8 cellular contexts compared by ENCODE assay signal in genomic region chr10:27504007-27504890, GRCh38. TPM values are rescaled to one million over a fixed set of nuclear protein-coding genes. Genes with fewer than 3 reads are reported as not detected.
DNase-seq lines count a peak whose midpoint lies in the region; ATAC-seq and TF ChIP-seq lines count a peak whose summit lies in the region.

Gene RAB18, plus strand, starts transcription at chr10:27504304. Its CDS starts 66 bp downstream, at chr10:27504370.

- ATAC-seq in HG03432 (IDR thresholded peaks at IDR 0.05; ENCODE audit: unreplicated experiment), result peak; percentile 96

- TF ChIP-seq POLR2A in GM19099 (IDR thresholded peaks at IDR 0.05; ENCODE audit: extremely low read depth, insufficient read length, low read depth), result peak; percentile 92

- DNase-seq in AG20443 (ENCODE audit: low spot score) (peak; percentile 99), NCI-H460 (ENCODE audit: extremely low read depth, low read depth) (peak; percentile 96), cerebellar nuclear complex (lab: John Stamatoyannopoulos, UW) (peak; percentile 59 to 82), islet precursor cell (peak; percentile 99)
- DNase-seq in activated CD4-positive, CD25-positive, alpha-beta regulatory T cell treated with anti-CD3 and anti-CD28 coated beads, Interleukin-2, amount 50 U/mL, for 72 hours, result peak; percentile 96
- DNase-seq in stimulated activated CD4-positive, alpha-beta T cell treated with anti-CD3 and anti-CD28 coated beads, Interleukin-12 subunit alpha, Interleukin-12 subunit beta, amount 100 ng/mL, for 48 hours (ENCODE audit: low read depth in 2 of 3, low spot score in 1 of 3), result peak; percentile 92 to 98 (median 96)

RNA-seq across cellular contexts. Expression of gene RAB18, which starts in this region (rescaled TPM):
- total RNA-seq in NCI-H460 (2014; rRNA removed; shearing (Covaris generic)), result 78.0 and 116 TPM in 2 replicates
- polyA plus RNA-seq in NCI-H460 (2014; cell fraction: nucleus; rRNA removed), result 30.6 and 33.5 TPM in 2 replicates

Comparison
In these comparisons a context has a peak if more than half of its experiments do, and no peak if none do; other contexts are left out.
1. Peak in every context shown above with its lines: DNase-seq and ATAC-seq.